In genomic region chr12:6225630-6226001, GRCh38 we compare ENCODE assay signal across 12 cellular contexts. TPM values are rescaled to one million over a fixed set of nuclear protein-coding genes. Genes with fewer than 3 reads are reported as not detected.
DNase-seq lines count a peak whose midpoint lies in the region; ATAC-seq, FAIRE-seq and TF ChIP-seq lines count a peak whose summit lies in the region.
"Had no signal": no experiment of that assay in that cellular context is flagged by ENCODE, and none has a peak within 500 bp of the region (broad histone marks: within the 10 kb centered on the region; RNA-seq: fewer than 3 reads in every experiment).

No MANE protein-coding gene starts in this region.

- FAIRE-seq in bronchial epithelial cell (lab: Jason Lieb, UNC), result no peak
- no peak for FAIRE-seq in urothelium cell line (lab: Jason Lieb, UNC)

- H3K27me3 Mint-ChIP-seq in Calu3 (ENCODE audit: unreplicated experiment), result no peaks in the 10 kb centered on the region
- H3K27me3 Mint-ChIP-seq in activated CD8-positive, alpha-beta memory T cell treated with anti-CD3 and anti-CD28 coated beads, Interleukin-2, amount 10 ng/mL, durations not matched to agents 7 days and 5 days, result peaks cover 4% of the 10 kb centered on the region

- peak overlapping the region; percentile 71 to 81 (median 81) for H3K9ac ChIP-seq in skeletal muscle tissue (ENCODE audit: low read depth in 1 of 3, low read length in 3 of 3)

- H3K27ac ChIP-seq in C4-2B (peak overlapping the region; percentile 95), layer of hippocampus (ENCODE audit: low read depth, low read length) (peak overlapping the region; percentile 97), skeletal muscle tissue (ENCODE audit: low read depth, low read length) (peak overlapping the region; percentile 85)

- peaks cover 14% of the 10 kb centered on the region for H3K4me1 Mint-ChIP-seq in Calu3 (ENCODE audit: low read depth, unreplicated experiment)
- peaks cover 7% of the 10 kb centered on the region for H3K4me1 Mint-ChIP-seq in activated CD8-positive, alpha-beta memory T cell treated with anti-CD3 and anti-CD28 coated beads, Interleukin-2, amount 10 ng/mL, durations not matched to agents 7 days and 5 days

- peaks cover 70 to 84% (median 83%) of the 10 kb centered on the region in 3 donors for H3K4me1 ChIP-seq in skeletal muscle tissue (ENCODE audit: control insufficient read depth in 3 of 3, insufficient read depth in 3 of 3, low read length in 3 of 3)

- peaks cover 25% of the 10 kb centered on the region for H3K36me3 Mint-ChIP-seq in Calu3 (ENCODE audit: insufficient read depth, unreplicated experiment)
- H3K36me3 Mint-ChIP-seq in activated CD8-positive, alpha-beta memory T cell treated with anti-CD3 and anti-CD28 coated beads, Interleukin-2, amount 10 ng/mL, durations not matched to agents 7 days and 5 days, result no peaks in the 10 kb centered on the region

- CTCF ChIA-PET in Calu3 (lab: Charles Lee), result no interaction called here
- CTCF ChIA-PET in activated CD8-positive, alpha-beta memory T cell treated with anti-CD3 and anti-CD28 coated beads, Interleukin-2, amount 10 ng/mL, durations not matched to agents 7 days and 5 days (lab: Charles Lee), result no interaction called here

- H3K27ac Mint-ChIP-seq in Calu3 (ENCODE audit: unreplicated experiment), result no peak overlapping the region
- no peak overlapping the region for H3K27ac Mint-ChIP-seq in activated CD8-positive, alpha-beta memory T cell treated with anti-CD3 and anti-CD28 coated beads, Interleukin-2, amount 10 ng/mL, durations not matched to agents 7 days and 5 days

- ATAC-seq in activated CD8-positive, alpha-beta memory T cell treated with anti-CD3 and anti-CD28 coated beads, Interleukin-2, amount 10 ng/mL, durations not matched to agents 7 days and 5 days, result no peak

- no peak overlapping the region for H3K4me3 Mint-ChIP-seq in Calu3 (ENCODE audit: low read depth, unreplicated experiment)
- no peak overlapping the region for H3K4me3 Mint-ChIP-seq in activated CD8-positive, alpha-beta memory T cell treated with anti-CD3 and anti-CD28 coated beads, Interleukin-2, amount 10 ng/mL, durations not matched to agents 7 days and 5 days

- H3K4me3 ChIP-seq in bronchial epithelial cell (ENCODE audit: low read depth, low read length), result no peak overlapping the region
- peak overlapping the region in 2 of 3 donors; percentile 62 to 63 for H3K4me3 ChIP-seq in skeletal muscle tissue (ENCODE audit: low read length in 3 of 3)
- H3K4me3 ChIP-seq: spleen had no signal

- no peaks in the 10 kb centered on the region for H3K9me3 Mint-ChIP-seq in Calu3 (ENCODE audit: low read depth, unreplicated experiment)
- H3K9me3 Mint-ChIP-seq in activated CD8-positive, alpha-beta memory T cell treated with anti-CD3 and anti-CD28 coated beads, Interleukin-2, amount 10 ng/mL, durations not matched to agents 7 days and 5 days (ENCODE audit: low read depth), result no peaks in the 10 kb centered on the region

- H3K36me3 ChIP-seq in bronchial epithelial cell (ENCODE audit: control insufficient read depth, insufficient read depth, low read length), result peaks cover 13% of the 10 kb centered on the region
- peaks cover 0 to 4% (median 0%) of the 10 kb centered on the region in 3 donors for H3K36me3 ChIP-seq in skeletal muscle tissue (ENCODE audit: control insufficient read depth in 3 of 3, insufficient read depth in 3 of 3, low read length in 3 of 3)

- H3K9me3 ChIP-seq in skeletal muscle tissue (ENCODE audit: control insufficient read depth in 3 of 3, low read length in 3 of 3), result no peaks in the 10 kb centered on the region
- H3K9me3 ChIP-seq: spleen had no signal

- H3K27me3 ChIP-seq in bronchial epithelial cell (ENCODE audit: control insufficient read depth, insufficient read depth, low read length) (no peaks in the 10 kb centered on the region), layer of hippocampus (ENCODE audit: control insufficient read depth, insufficient read depth, low read length) (no peaks in the 10 kb centered on the region), skeletal muscle tissue (ENCODE audit: control insufficient read depth in 3 of 3, insufficient read depth in 3 of 3, low read length in 3 of 3) (no peaks in the 10 kb centered on the region)
- H3K27me3 ChIP-seq: spleen had no signal

- no TSS peak for BruUV-seq in Calu3 (replicated peaks; lab: Mats Ljungman, UMichigan)

- intact Hi-C loops in Calu3 (cut with micrococcal nuclease; ENCODE audit: unreplicated experiment), result no loop called here

- DNase-seq in bronchial epithelial cell (ENCODE audit: low read depth) (peak; percentile 62), NCI-H1436 (lab: John Stamatoyannopoulos, UW) (no peak), Calu3 (no peak), urothelium cell line (ENCODE audit: low spot score) (no peak)
- DNase-seq in activated CD8-positive, alpha-beta memory T cell treated with anti-CD3 and anti-CD28 coated beads, Interleukin-2, amount 10 ng/mL, durations not matched to agents 7 days and 5 days, result no peak
- DNase-seq: NCI-H187 treated with DMSO at 0.1 percent for 48 hours; spleen; stimulated activated CD8-positive, alpha-beta memory T cell treated with anti-CD3 and anti-CD28 coated beads, Interleukin-4, amount 100 ng/mL, for 48 hours; T-helper 2 cell had no signal

- TF ChIP-seq CTCF in C4-2B (conservative IDR thresholded peaks at IDR 0.05), result no peak
- no peak for TF ChIP-seq CTCF in bronchial epithelial cell (IDR thresholded peaks at IDR 0.05; ENCODE audit: insufficient read depth, low read length, severe bottlenecking)
- no peak for TF ChIP-seq CTCF in Calu3 (IDR thresholded peaks at IDR 0.05; ENCODE audit: unreplicated experiment)

RNA-seq across cellular contexts. Expression of gene CD9, which starts 25.4 kb away (rescaled TPM):
- total RNA-seq in bronchial epithelial cell, result 492 and 634 TPM in 2 replicates
- 62.6 TPM for total RNA-seq in skeletal muscle tissue
- 124 and 128 TPM in 2 replicates for total RNA-seq in Calu3 (2022)
- total RNA-seq in activated CD8-positive, alpha-beta memory T cell treated with anti-CD3 and anti-CD28 coated beads, Interleukin-2, amount 10 ng/mL, durations not matched to agents 7 days and 5 days, result 10 to 100 TPM in 1 of 2 experiments, 1 to 10 TPM in 1; 3.8 to 20.4 TPM
